In the genomic region with DNA sequence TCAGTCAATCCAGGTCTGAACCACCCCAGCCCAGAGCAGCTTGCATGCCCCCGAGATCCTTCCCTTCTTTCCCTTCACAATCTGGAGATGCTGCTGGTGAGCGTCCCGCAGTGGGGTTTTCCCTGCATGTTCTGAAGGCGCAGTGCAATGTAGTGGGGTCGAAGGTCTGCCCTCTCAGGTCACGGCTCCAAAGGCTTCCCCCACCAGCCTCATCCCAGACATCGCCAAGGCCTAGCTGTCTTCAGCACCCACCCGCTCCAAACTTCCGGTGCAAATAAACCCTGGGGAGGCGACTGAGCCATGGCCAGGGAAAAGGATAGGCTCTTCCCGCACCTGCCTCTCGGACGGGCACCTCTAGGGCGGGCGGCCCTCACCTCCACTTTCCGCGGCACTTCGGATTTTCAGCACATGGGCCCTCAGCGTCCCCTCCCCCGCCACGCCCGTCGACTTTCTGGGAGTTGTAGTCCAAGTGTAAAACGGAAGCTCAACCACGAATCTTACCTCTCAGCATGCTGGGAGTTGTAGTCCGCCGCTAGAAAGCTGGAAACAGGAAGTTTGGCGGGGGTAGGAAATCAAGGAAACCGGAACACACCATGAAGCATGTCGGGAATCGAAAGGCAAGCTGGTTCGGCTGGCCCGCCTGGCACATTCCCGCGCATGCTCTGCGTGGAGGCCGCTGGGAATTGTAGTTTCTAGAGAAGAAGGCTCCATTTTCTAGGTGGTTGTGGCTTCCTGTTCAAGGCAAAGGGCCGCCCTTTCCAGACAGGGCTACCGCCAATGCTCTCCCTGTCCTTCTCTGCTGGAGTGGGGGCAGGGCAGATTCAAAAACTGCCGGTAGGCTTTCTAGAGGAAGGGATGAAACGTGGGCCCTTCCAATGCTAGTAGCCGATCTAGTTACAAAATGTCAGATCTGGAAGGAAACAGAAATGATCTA, we compare ENCODE assay signal across 8 cellular contexts. TPM values are rescaled to one million over a fixed set of nuclear protein-coding genes. Genes with fewer than 3 reads are reported as not detected.
DNase-seq lines count a peak whose midpoint lies in the region; ATAC-seq, FAIRE-seq and TF ChIP-seq lines count a peak whose summit lies in the region.

TSS of gene MRPL24 (minus strand) at position 410 of the 934 bp plus-strand sequence. CDS start 2,384 bp downstream, outside the sequence.

- H3K27me3 Mint-ChIP-seq in astrocyte (ENCODE audit: low read depth, unreplicated experiment) = no peaks in the 10 kb centered on the region

- peak; percentile 98 for DNase-seq in NCI-H2029 (lab: John Stamatoyannopoulos, UW)
- peak; percentile 98 for DNase-seq in T-helper 22 cell (ENCODE audit: low read depth)
- peak; percentile 99 for DNase-seq in astrocyte (ENCODE audit: low read depth)
- peak; percentile 96 to 99 (median 98) for DNase-seq in right cardiac atrium
- peak; percentile 99 for DNase-seq in pulmonary artery endothelial cell (ENCODE audit: low read depth, low spot score)
- peak; percentile 97 to 99 for DNase-seq in uterus

- 1% methylated on average over 42 of the region's 42 CpGs for WGBS in right cardiac atrium

- H3K4me3 ChIP-seq in astrocyte (ENCODE audit: insufficient read depth, low read depth, low read length) (peak within 1 kb of the TSS; percentile 88), right cardiac atrium (ENCODE audit: low read length) (peak within 1 kb of the TSS; percentile 52), uterus (peak within 1 kb of the TSS; percentile 71 to 72)

- TF ChIP-seq POLR2A in GM18505 (IDR thresholded peaks at IDR 0.05; ENCODE audit: borderline replicate concordance, extremely low read depth, insufficient read depth, insufficient read length) (peak; percentile 59), uterus (IDR thresholded peaks at IDR 0.05) (peak; percentile 29 to 41)

- FAIRE-seq in astrocyte (lab: Jason Lieb, UNC) = peak; percentile 97

- peak within 1 kb of the TSS; percentile 91 for H3K27ac Mint-ChIP-seq in astrocyte (ENCODE audit: unreplicated experiment)

- no peaks in the 10 kb centered on the region for H3K9me3 Mint-ChIP-seq in astrocyte (ENCODE audit: unreplicated experiment)

- peaks cover 41% of the 10 kb centered on the region for H3K79me2 ChIP-seq in astrocyte (ENCODE audit: insufficient read depth, low read length)

- peak within 1 kb of the TSS; percentile 96 for H3K4me2 ChIP-seq in astrocyte (ENCODE audit: low read length)

- H3K36me3 ChIP-seq in astrocyte (ENCODE audit: insufficient read depth, low read length) (peaks cover 18% of the 10 kb centered on the region), uterus (no peaks in the 10 kb centered on the region)

- H3K4me1 Mint-ChIP-seq in astrocyte (ENCODE audit: low read depth, unreplicated experiment) = peaks cover 16% of the 10 kb centered on the region

- H4K20me1 ChIP-seq in astrocyte (ENCODE audit: insufficient read depth, low read length) = no peaks in the 10 kb centered on the region

- H3K36me3 Mint-ChIP-seq in astrocyte (ENCODE audit: low read depth, unreplicated experiment) = peaks cover 18% of the 10 kb centered on the region

- intact Hi-C loops in right cardiac atrium (cut with DNase I) (no loop called here), uterus (cut with DNase I; ENCODE audit: low total_unique reads) (no loop called here)

- peak within 1 kb of the TSS; percentile 65 for H2AFZ ChIP-seq in astrocyte (ENCODE audit: low read depth, low read length)

- H3K27ac ChIP-seq in astrocyte (ENCODE audit: low read depth, low read length) = peak within 1 kb of the TSS; percentile 56
- peak within 1 kb of the TSS; percentile 71 for H3K27ac ChIP-seq in right cardiac atrium (ENCODE audit: low read length)
- H3K27ac ChIP-seq in uterus = peak within 1 kb of the TSS; percentile 81 to 87

- H3K9me3 ChIP-seq in astrocyte (ENCODE audit: insufficient read depth, low read depth, low read length) (no peaks in the 10 kb centered on the region), right cardiac atrium (ENCODE audit: control insufficient read depth, low read length) (no peaks in the 10 kb centered on the region), uterus (no peaks in the 10 kb centered on the region)

- H3K27me3 ChIP-seq in astrocyte (ENCODE audit: insufficient read depth, low read length) = no peaks in the 10 kb centered on the region
- no peaks in the 10 kb centered on the region for H3K27me3 ChIP-seq in right cardiac atrium (ENCODE audit: control insufficient read depth, insufficient read depth)
- no peaks in the 10 kb centered on the region for H3K27me3 ChIP-seq in uterus

- H3K4me3 Mint-ChIP-seq in astrocyte (ENCODE audit: unreplicated experiment) = peak within 1 kb of the TSS; percentile 97

- ATAC-seq in GM18505 (IDR thresholded peaks at IDR 0.05; ENCODE audit: unreplicated experiment) (peak; percentile 81), HG02973 (IDR thresholded peaks at IDR 0.05; ENCODE audit: unreplicated experiment) (peak; percentile 65), right cardiac atrium (peak; percentile 94 to 95)

- H3K4me1 ChIP-seq in astrocyte (ENCODE audit: insufficient read depth, low read length) (peaks cover 11% of the 10 kb centered on the region), right cardiac atrium (ENCODE audit: control insufficient read depth, insufficient read depth, low read length) (peaks cover 3% of the 10 kb centered on the region), uterus (peaks cover 0 to 4% of the 10 kb centered on the region in 2 donors)

- TF ChIP-seq CTCF in astrocyte (IDR thresholded peaks at IDR 0.05; ENCODE audit: insufficient read depth, low read depth, low read length) = no peak
- peak in 1 of 4 experiments; percentile 30 for TF ChIP-seq CTCF in uterus (IDR thresholded peaks at IDR 0.05)

- H3K9ac ChIP-seq in astrocyte (ENCODE audit: low read length) = peak within 1 kb of the TSS; percentile 87

RNA-seq across cellular contexts. Expression of gene MRPL24, which starts in this region (rescaled TPM):
- total RNA-seq in astrocyte (37.4 and 46.5 TPM in 2 replicates), right cardiac atrium (10 to 100 TPM; 63.4 to 88.5 (median 74.9) TPM), pulmonary artery endothelial cell (56.2 and 66.9 TPM in 2 replicates), uterus (10 to 100 TPM in 3 of 4 donors, 1 to 10 TPM in 1; 8.2 to 58.5 (median 23.8) TPM)
- 145 TPM for polyA plus RNA-seq in right cardiac atrium

Comparison
In these comparisons a context has a peak if more than half of its experiments do, and no peak if none do; other contexts are left out.
1. Peak in every context shown above with its lines: DNase-seq, ATAC-seq, H3K4me3 ChIP-seq and H3K27ac ChIP-seq.